34 cellular contexts compared by ENCODE assay signal in genomic region chr11:1494650-1495049, GRCh38.
"Had no signal": no experiment of that assay in that cellular context is flagged by ENCODE, and none has a peak within 500 bp of the region (broad histone marks: within the 10 kb centered on the region; RNA-seq: fewer than 3 reads in every experiment).

No MANE protein-coding gene starts in this region.

- DNase-seq: activated CD4-positive, alpha-beta memory T cell treated with anti-CD3 and anti-CD28 coated beads, Interleukin-2, amount 10 ng/mL, durations not matched to agents 7 days and 5 days; activated CD4-positive, alpha-beta T cell treated with anti-CD3 and anti-CD28 coated beads for 1 hour; activated CD4-positive, alpha-beta T cell treated with anti-CD3 and anti-CD28 coated beads, Interleukin-2, amount 10 ng/mL, durations not matched to agents 7 days and 5 days; activated gamma-delta T cell treated with Interleukin-2 at 50 U/mL for 16 hours; activated naive CD4-positive, alpha-beta T cell treated with anti-CD3 and anti-CD28 coated beads, Interleukin-2, amount 50 U/mL, for 16 hours; activated T-cell treated with anti-CD3 and anti-CD28 coated beads, Interleukin-2, amount 50 U/mL, for 4 hours; amniotic stem cell; central memory CD4-positive, alpha-beta T cell; endodermal cell; foreskin fibroblast; head of caudate nucleus; hippocampal formation; kidney; lower lobe of right lung; mesenchymal stem cell; ovary; retina; sigmoid colon; small intestine; stimulated activated CD4-positive, alpha-beta T cell treated with anti-CD3 and anti-CD28 coated beads, Interleukin-4, amount 100 ng/mL, for 24 hours; stimulated activated naive CD8-positive, alpha-beta T cell treated with anti-CD3 and anti-CD28 coated beads, Interleukin-15, amount 100 ng/mL, for 72 hours; substantia nigra; T-helper 2 cell; thyroid gland; upper lobe of left lung had no signal

- H3K9me3 ChIP-seq: breast epithelium, lower lobe of right lung, neutrophil, ovary, prostate gland, sigmoid colon, thyroid gland, upper lobe of left lung, vagina had no signal

- ATAC-seq: activated T-cell treated with anti-CD3 and anti-CD28 coated beads, Interleukin-2, amount 50 U/mL, for 4 hours; activated T-helper 17 cell treated with anti-CD3 and anti-CD28 coated beads, Interleukin-2, amount 50 U/mL, for 72 hours; esophagus mucosa; lower lobe of right lung; stimulated activated effector memory CD8-positive, alpha-beta T cell treated with anti-CD3 and anti-CD28 coated beads, Interleukin-12 subunit alpha, Interleukin-12 subunit beta, amount 100 ng/mL, for 72 hours; stimulated activated naive CD8-positive, alpha-beta T cell treated with anti-CD3 and anti-CD28 coated beads, Interleukin-15, amount 100 ng/mL, for 72 hours; WTC11 had no signal

- H3K27ac ChIP-seq: breast epithelium, lower lobe of right lung, neutrophil, ovary, prostate gland, sigmoid colon, thyroid gland, upper lobe of left lung, vagina had no signal

- H3K27ac Mint-ChIP-seq: activated CD4-positive, alpha-beta memory T cell treated with anti-CD3 and anti-CD28 coated beads, Interleukin-2, amount 10 ng/mL, durations not matched to agents 7 days and 5 days; activated CD4-positive, alpha-beta T cell treated with anti-CD3 and anti-CD28 coated beads, Interleukin-2, amount 10 ng/mL, durations not matched to agents 7 days and 5 days; activated T-helper 17 cell treated with anti-CD3 and anti-CD28 coated beads, Interleukin-2, amount 50 U/mL, for 72 hours; endodermal cell; nephron; stimulated activated effector memory CD8-positive, alpha-beta T cell treated with anti-CD3 and anti-CD28 coated beads, Interleukin-12 subunit alpha, Interleukin-12 subunit beta, amount 100 ng/mL, for 72 hours; stimulated activated naive CD8-positive, alpha-beta T cell treated with anti-CD3 and anti-CD28 coated beads, Interleukin-15, amount 100 ng/mL, for 72 hours; WTC11 had no signal

- H3K36me3 ChIP-seq: breast epithelium, neutrophil, ovary, prostate gland, sigmoid colon, thyroid gland, vagina had no signal

- H3K9me3 Mint-ChIP-seq: activated T-cell treated with anti-CD3 and anti-CD28 coated beads, Interleukin-2, amount 50 U/mL, for 4 hours; stimulated activated effector memory CD8-positive, alpha-beta T cell treated with anti-CD3 and anti-CD28 coated beads, Interleukin-12 subunit alpha, Interleukin-12 subunit beta, amount 100 ng/mL, for 72 hours; stimulated activated naive CD8-positive, alpha-beta T cell treated with anti-CD3 and anti-CD28 coated beads, Interleukin-15, amount 100 ng/mL, for 72 hours had no signal

- H3K27me3 ChIP-seq: breast epithelium, neutrophil, ovary, sigmoid colon, thyroid gland, upper lobe of left lung, vagina had no signal

- H3K4me1 Mint-ChIP-seq: nephron had no signal

- H3K4me3 ChIP-seq: breast epithelium, lower lobe of right lung, ovary, prostate gland, sigmoid colon, thyroid gland, upper lobe of left lung, vagina had no signal

- H3K27me3 Mint-ChIP-seq: activated CD4-positive, alpha-beta memory T cell treated with anti-CD3 and anti-CD28 coated beads, Interleukin-2, amount 10 ng/mL, durations not matched to agents 7 days and 5 days; activated CD4-positive, alpha-beta T cell treated with anti-CD3 and anti-CD28 coated beads, Interleukin-2, amount 10 ng/mL, durations not matched to agents 7 days and 5 days; activated T-helper 17 cell treated with anti-CD3 and anti-CD28 coated beads, Interleukin-2, amount 50 U/mL, for 72 hours; stimulated activated naive CD8-positive, alpha-beta T cell treated with anti-CD3 and anti-CD28 coated beads, Interleukin-15, amount 100 ng/mL, for 72 hours had no signal

- H3K4me3 Mint-ChIP-seq: activated CD4-positive, alpha-beta memory T cell treated with anti-CD3 and anti-CD28 coated beads, Interleukin-2, amount 10 ng/mL, durations not matched to agents 7 days and 5 days; activated CD4-positive, alpha-beta T cell treated with anti-CD3 and anti-CD28 coated beads, Interleukin-2, amount 10 ng/mL, durations not matched to agents 7 days and 5 days; activated T-cell treated with anti-CD3 and anti-CD28 coated beads, Interleukin-2, amount 50 U/mL, for 4 hours; activated T-helper 17 cell treated with anti-CD3 and anti-CD28 coated beads, Interleukin-2, amount 50 U/mL, for 72 hours; endodermal cell; nephron; stimulated activated effector memory CD8-positive, alpha-beta T cell treated with anti-CD3 and anti-CD28 coated beads, Interleukin-12 subunit alpha, Interleukin-12 subunit beta, amount 100 ng/mL, for 72 hours; stimulated activated naive CD8-positive, alpha-beta T cell treated with anti-CD3 and anti-CD28 coated beads, Interleukin-15, amount 100 ng/mL, for 72 hours; WTC11 had no signal

- H3K4me1 ChIP-seq: breast epithelium, prostate gland had no signal
